In the genomic region with DNA sequence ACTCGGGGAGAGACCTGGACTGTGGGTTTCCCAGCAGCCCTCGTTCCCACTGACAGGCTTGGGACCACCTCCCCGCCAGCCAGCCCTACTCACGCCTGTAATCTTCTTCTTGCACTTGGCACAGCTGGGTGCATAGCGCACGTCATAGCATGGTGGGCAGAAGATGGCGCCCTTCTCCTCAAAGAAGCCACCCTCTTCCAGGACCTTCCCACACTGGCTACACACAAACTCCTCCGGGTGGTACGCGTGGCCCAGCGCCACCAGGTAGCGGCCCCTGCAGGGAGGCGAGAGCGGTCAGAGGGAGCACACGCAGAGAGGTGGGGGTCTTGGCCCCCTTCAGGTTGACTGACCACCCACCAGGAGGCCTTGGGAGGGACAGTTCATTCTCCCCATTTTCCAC, we compare ENCODE assay signal across 20 cellular contexts. TPM values are rescaled to one million over a fixed set of nuclear protein-coding genes. Genes with fewer than 3 reads are reported as not detected.
DNase-seq lines count a peak whose midpoint lies in the region; ATAC-seq and TF ChIP-seq lines count a peak whose summit lies in the region.
"Had no signal": no experiment of that assay in that cellular context is flagged by ENCODE, and none has a peak within 500 bp of the region (broad histone marks: within the 10 kb centered on the region; RNA-seq: fewer than 3 reads in every experiment).

No MANE protein-coding gene starts in this region.

- intact Hi-C loops in tibial artery (cut with DNase I; ENCODE audit: low total_unique reads) = no loop called here

- CTCF ChIA-PET in SK-N-SH (lab: Yijun Ruan, JAX) = interaction anchor here (1.1 to 3.3 kb wide), 5 partner anchors 9 to 34 kb away, joined by 3 to 23 read pairs (median 5); a partner anchor contains a TSS

- TF ChIP-seq EP300 in SK-N-SH (IDR thresholded peaks at IDR 0.05; ENCODE audit: borderline replicate concordance in 1 of 2, low read depth in 1 of 2, low read length in 1 of 2) = no peak

- POLR2A ChIA-PET in SK-N-SH (lab: Yijun Ruan, JAX) = no interaction called here

- no peaks in the 10 kb centered on the region for H3K9me3 Mint-ChIP-seq in endodermal cell
- H3K9me3 Mint-ChIP-seq: central memory CD8-positive, alpha-beta T cell; effector memory CD8-positive, alpha-beta T cell; naive thymus-derived CD8-positive, alpha-beta T cell; stimulated activated naive B cell treated with anti-CD40 and anti-IgM and Interleukin-4, amounts not matched to agents 10 μg/mL and 1 μg/mL and 100 μg/mL, for 72 hours had no signal

- H3K36me3 ChIP-seq in SK-N-SH (replicated peaks in 1 of 2; ENCODE audit: control insufficient read depth in 1 of 2, insufficient read depth in 2 of 2, low read length in 1 of 2) = peaks cover 59 to 70% of the 10 kb centered on the region in 2 experiments
- H3K36me3 ChIP-seq in OCI-LY1 (ENCODE audit: insufficient read depth, low read length) = peaks cover 14% of the 10 kb centered on the region
- H3K36me3 ChIP-seq in endodermal cell (ENCODE audit: control insufficient read depth, insufficient read depth, low read length) = peaks cover 87% of the 10 kb centered on the region
- peaks cover 71 to 97% (median 84%) of the 10 kb centered on the region in 3 donors for H3K36me3 ChIP-seq in tibial artery

- WGBS in SK-N-SH (ENCODE audit: low lambda C conversion rate) = 95% methylated on average over 12 of the region's 15 CpGs
- 93 to 94% methylated on average over 6 to 15 of the region's 15 CpGs for WGBS in endodermal cell (ENCODE audit: insufficient coverage in 1 of 2, insufficient read length in 1 of 2), 2 experiments

- TF ChIP-seq CTCF in SK-N-SH (IDR thresholded peaks at IDR 0.05) = no peak
- peak; percentile 23; the same call in 1 of the 2 replicates for TF ChIP-seq CTCF in OCI-LY1 (IDR thresholded peaks at IDR 0.05; ENCODE audit: low read length)
- peak; percentile 12 for TF ChIP-seq CTCF in endodermal cell (conservative IDR thresholded peaks at IDR 0.05)
- TF ChIP-seq CTCF in tibial artery (IDR thresholded peaks at IDR 0.05) = no peak

- H3K4me1 ChIP-seq in SK-N-SH (ENCODE audit: control insufficient read depth in 1 of 2, insufficient read depth in 2 of 2, low read depth in 1 of 2, low read length in 1 of 2) (peaks cover 6 to 28% of the 10 kb centered on the region in 2 experiments; a peak in 2 of 4 replicates), OCI-LY1 (ENCODE audit: insufficient read depth, low read length, severe bottlenecking) (peaks cover 27% of the 10 kb centered on the region), endodermal cell (ENCODE audit: control insufficient read depth, insufficient read depth, low read length) (no peaks in the 10 kb centered on the region), tibial artery (peaks cover 0 to 65% (median 50%) of the 10 kb centered on the region in 4 donors)

- peaks cover 71% of the 10 kb centered on the region for H3K36me3 Mint-ChIP-seq in endodermal cell (ENCODE audit: low read depth)

- H4K20me1 ChIP-seq in SK-N-SH (ENCODE audit: insufficient read depth) (peaks cover 66% of the 10 kb centered on the region), OCI-LY1 (ENCODE audit: insufficient read depth, low read length) (no peaks in the 10 kb centered on the region)

- no peak overlapping the region for H2AFZ ChIP-seq in SK-N-SH (ENCODE audit: low read depth)
- no peak overlapping the region for H2AFZ ChIP-seq in OCI-LY1 (ENCODE audit: low read length)
- H2AFZ ChIP-seq: hepatocyte had no signal

- H3K4me1 Mint-ChIP-seq in endodermal cell = peaks cover 7% of the 10 kb centered on the region

- H3K79me2 ChIP-seq in SK-N-SH (ENCODE audit: insufficient read depth) (peaks cover 34% of the 10 kb centered on the region), OCI-LY1 (ENCODE audit: insufficient read depth, low read length) (no peaks in the 10 kb centered on the region)

- no peak overlapping the region for H3K27ac Mint-ChIP-seq in endodermal cell
- H3K27ac Mint-ChIP-seq: effector memory CD8-positive, alpha-beta T cell; stimulated activated naive B cell treated with anti-CD40 and anti-IgM and Interleukin-4, amounts not matched to agents 10 μg/mL and 1 μg/mL and 100 μg/mL, for 72 hours had no signal

- DNase-seq in SK-N-SH (peak; percentile 48), endodermal cell (peak; percentile 65), tibial artery (no peak), NCI-H510A (lab: John Stamatoyannopoulos, UW) (no peak), AG20443 (ENCODE audit: low spot score) (no peak)
- DNase-seq: 8988T; effector memory CD8-positive, alpha-beta T cell; naive thymus-derived CD8-positive, alpha-beta T cell; NCI-H146; NCI-H226; SHP77 treated with DMSO at 0.1 percent for 48 hours; stimulated activated naive B cell treated with anti-CD40 and anti-IgM and Interleukin-4, amounts not matched to agents 10 μg/mL and 1 μg/mL and 100 μg/mL, for 72 hours had no signal

- H3K4me3 ChIP-seq in SK-N-SH (ENCODE audit: low read depth in 2 of 2, low read length in 1 of 2) (no peak overlapping the region), OCI-LY1 (ENCODE audit: low read depth, low read length, poor library complexity, severe bottlenecking) (no peak overlapping the region), endodermal cell (ENCODE audit: low read length) (no peak overlapping the region), tibial artery (no peak overlapping the region)
- H3K4me3 ChIP-seq: hepatocyte, psoas muscle, upper lobe of left lung had no signal

- no peaks in the 10 kb centered on the region for H3K27me3 Mint-ChIP-seq in endodermal cell (ENCODE audit: insufficient read depth)
- H3K27me3 Mint-ChIP-seq: central memory CD8-positive, alpha-beta T cell; effector memory CD8-positive, alpha-beta T cell; naive thymus-derived CD8-positive, alpha-beta T cell; stimulated activated naive B cell treated with anti-CD40 and anti-IgM and Interleukin-4, amounts not matched to agents 10 μg/mL and 1 μg/mL and 100 μg/mL, for 72 hours had no signal

- H3K4me2 ChIP-seq in SK-N-SH (no peak overlapping the region), OCI-LY1 (ENCODE audit: low read length) (no peak overlapping the region)
- H3K4me2 ChIP-seq: hepatocyte, KMS-11 had no signal

- H3K9me2 ChIP-seq in SK-N-SH = no peaks in the 10 kb centered on the region
- H3K9me2 ChIP-seq in OCI-LY1 (ENCODE audit: low read depth, low read length) = no peaks in the 10 kb centered on the region

- H3K4me3 Mint-ChIP-seq in endodermal cell = no peak overlapping the region
- H3K4me3 Mint-ChIP-seq: central memory CD8-positive, alpha-beta T cell; effector memory CD8-positive, alpha-beta T cell; naive thymus-derived CD8-positive, alpha-beta T cell; stimulated activated naive B cell treated with anti-CD40 and anti-IgM and Interleukin-4, amounts not matched to agents 10 μg/mL and 1 μg/mL and 100 μg/mL, for 72 hours had no signal

- H3K27ac ChIP-seq in SK-N-SH (ENCODE audit: low read depth in 2 of 2, low read length in 1 of 2) (no peak overlapping the region), OCI-LY1 (ENCODE audit: low read depth, low read length, poor library complexity, severe bottlenecking) (no peak overlapping the region), endodermal cell (ENCODE audit: low read depth, low read length) (no peak overlapping the region), tibial artery (peak overlapping the region; percentile 41 to 100)
- H3K27ac ChIP-seq: hepatocyte, KMS-11, psoas muscle, upper lobe of left lung had no signal

- peak; percentile 45 for TF ChIP-seq RAD21 in SK-N-SH (IDR thresholded peaks at IDR 0.05; ENCODE audit: low read length)

- no peaks in the 10 kb centered on the region for H3K27me3 ChIP-seq in SK-N-SH (ENCODE audit: insufficient read depth)
- no peaks in the 10 kb centered on the region for H3K27me3 ChIP-seq in OCI-LY1 (ENCODE audit: insufficient read depth, low read length)
- H3K27me3 ChIP-seq in endodermal cell (ENCODE audit: control insufficient read depth, insufficient read depth, low read length, poor library complexity, severe bottlenecking) = no peaks in the 10 kb centered on the region
- no peaks in the 10 kb centered on the region for H3K27me3 ChIP-seq in tibial artery
- H3K27me3 ChIP-seq: hepatocyte, upper lobe of left lung had no signal

- H3F3A ChIP-seq in SK-N-SH (replicated peaks; ENCODE audit: insufficient read depth) (peaks cover 41% of the 10 kb centered on the region), OCI-LY1 (ENCODE audit: insufficient read depth, low read length) (no peaks in the 10 kb centered on the region)

- H3K9me3 ChIP-seq in SK-N-SH (no peaks in the 10 kb centered on the region), OCI-LY1 (ENCODE audit: low read length) (no peaks in the 10 kb centered on the region), endodermal cell (ENCODE audit: control insufficient read depth, low read length) (no peaks in the 10 kb centered on the region), tibial artery (no peaks in the 10 kb centered on the region)
- H3K9me3 ChIP-seq: psoas muscle, upper lobe of left lung had no signal

- no peak for ATAC-seq in SK-N-SH treated with all-trans-retinoic acid at 6 μM for 48 hours
- no peak for ATAC-seq in HG03196 (IDR thresholded peaks at IDR 0.05; ENCODE audit: unreplicated experiment)
- ATAC-seq: effector memory CD8-positive, alpha-beta T cell; naive thymus-derived CD8-positive, alpha-beta T cell; psoas muscle; stimulated activated naive B cell treated with anti-CD40 and anti-IgM and Interleukin-4, amounts not matched to agents 10 μg/mL and 1 μg/mL and 100 μg/mL, for 72 hours had no signal

- H3K9ac ChIP-seq in SK-N-SH (no peak overlapping the region), OCI-LY1 (ENCODE audit: low read length) (no peak overlapping the region), endodermal cell (ENCODE audit: extremely low read depth, low read length, poor library complexity, severe bottlenecking) (no peak overlapping the region)
- H3K9ac ChIP-seq: KMS-11 had no signal

RNA-seq across cellular contexts. Expression of a gene that starts 9.4 kb away (rescaled TPM):
- polyA plus RNA-seq in SK-N-SH (2012; rRNA removed) = 183 and 206 TPM in 2 replicates
- polyA plus RNA-seq in SK-N-SH (2012; cell fraction: cytosol; rRNA removed) = 60.8 and 101 TPM in 2 replicates
- 702 and 826 TPM in 2 replicates for polyA plus RNA-seq in SK-N-SH (2012; cell fraction: nucleus; rRNA removed)
- 100 to 1,000 TPM; 196 to 241 TPM for total RNA-seq in endodermal cell
- polyA plus RNA-seq in endodermal cell (2013, experiment 1 of 2) = 307 TPM
- 281 TPM for polyA plus RNA-seq in endodermal cell (2013, experiment 2 of 2)

RNA-seq across cellular contexts. Expression of a gene that starts 14.5 kb away (rescaled TPM):
- 176 and 244 TPM in 2 replicates for polyA plus RNA-seq in SK-N-SH (2012; rRNA removed)
- 109 and 114 TPM in 2 replicates for polyA plus RNA-seq in SK-N-SH (2012; cell fraction: cytosol; rRNA removed)
- polyA plus RNA-seq in SK-N-SH (2012; cell fraction: nucleus; rRNA removed) = 1,021 and 1,050 TPM in 2 replicates
- total RNA-seq in endodermal cell = 100 to 1,000 TPM; 322 to 383 TPM
- 285 TPM for polyA plus RNA-seq in endodermal cell (2013, experiment 1 of 2)
- polyA plus RNA-seq in endodermal cell (2013, experiment 2 of 2) = 272 TPM

RNA-seq across cellular contexts. Expression of a gene that starts 21.7 kb away (rescaled TPM):
- polyA plus RNA-seq in SK-N-SH (2012; rRNA removed) = 1.9 and 2.2 TPM in 2 replicates
- 0.67 and 1.2 TPM in 2 replicates for polyA plus RNA-seq in SK-N-SH (2012; cell fraction: cytosol; rRNA removed)
- 11.8 and 14.3 TPM in 2 replicates for polyA plus RNA-seq in SK-N-SH (2012; cell fraction: nucleus; rRNA removed)
- 1 to 10 TPM; 2.1 to 7.7 TPM for total RNA-seq in endodermal cell
- 2.2 TPM for polyA plus RNA-seq in endodermal cell (2013, experiment 1 of 2)
- 3.3 TPM for polyA plus RNA-seq in endodermal cell (2013, experiment 2 of 2)

RNA-seq across cellular contexts. Expression of a gene that starts 28.8 kb away (rescaled TPM):
- 158 and 176 TPM in 2 replicates for polyA plus RNA-seq in SK-N-SH (2012; rRNA removed)
- 77.5 and 107 TPM in 2 replicates for polyA plus RNA-seq in SK-N-SH (2012; cell fraction: cytosol; rRNA removed)
- 306 and 385 TPM in 2 replicates for polyA plus RNA-seq in SK-N-SH (2012; cell fraction: nucleus; rRNA removed)
- total RNA-seq in endodermal cell = 100 to 1,000 TPM; 115 TPM
- polyA plus RNA-seq in endodermal cell (2013, experiment 1 of 2) = 82.8 TPM
- polyA plus RNA-seq in endodermal cell (2013, experiment 2 of 2) = 76.3 TPM

RNA-seq across cellular contexts. Expression of a gene that starts 41.4 kb away (rescaled TPM):
- 12.5 and 17.1 TPM in 2 replicates for polyA plus RNA-seq in SK-N-SH (2012; rRNA removed)
- polyA plus RNA-seq in SK-N-SH (2012; cell fraction: cytosol; rRNA removed) = 12.6 and 23.0 TPM in 2 replicates
- polyA plus RNA-seq in SK-N-SH (2012; cell fraction: nucleus; rRNA removed) = 29.5 and 41.3 TPM in 2 replicates
- 1 to 10 TPM; 4.7 to 8.0 TPM for total RNA-seq in endodermal cell
- polyA plus RNA-seq in endodermal cell (2013, experiment 1 of 2) = 8.2 TPM
- polyA plus RNA-seq in endodermal cell (2013, experiment 2 of 2) = 8.7 TPM

Comparison
In these comparisons a context has a peak if more than half of its experiments do, and no peak if none do; other contexts are left out.
1. DNase-seq: peak in SK-N-SH (single experiment) and endodermal cell (single experiment); none in tibial artery (0 of 2), NCI-H510A (single experiment) and AG20443 (single experiment).
2. H3K27ac ChIP-seq: peak in tibial artery (2 of 2); none in SK-N-SH (0 of 2), OCI-LY1 (single experiment) and endodermal cell (single experiment).
3. CTCF ChIP-seq: peak in OCI-LY1 (single experiment) and endodermal cell (single experiment); none in SK-N-SH (single experiment) and tibial artery (0 of 2).